In genomic region chr3:72903004-72903403, GRCh38 we compare ENCODE assay signal across 14 cellular contexts. TPM values are rescaled to one million over a fixed set of nuclear protein-coding genes. Genes with fewer than 3 reads are reported as not detected.
A peak's percentile ranks its signal among the peaks of the same experiment; 100 is the strongest.
DNase-seq lines count a peak whose midpoint lies in the region; ATAC-seq and TF ChIP-seq lines count a peak whose summit lies in the region.
"Had no signal": no experiment of that assay in that cellular context is flagged by ENCODE, and none has a peak within 500 bp of the region (broad histone marks: within the 10 kb centered on the region; RNA-seq: fewer than 3 reads in every experiment).

No MANE protein-coding gene starts in this region.

- peak; percentile 92 for DNase-seq in HCEC 1CT
- DNase-seq in fibroblast of mammary gland (ENCODE audit: low read depth) = peak; percentile 88
- no peak for DNase-seq in upper lobe of right lung
- DNase-seq in glutamatergic neuron = no peak
- DNase-seq in NK-92 treated with Interleukin-12 subunit alpha and Interleukin-12 subunit beta, amount 100 ng/mL, for 24 hours (lab: John Stamatoyannopoulos, UW) = no peak
- DNase-seq in left ventricle myocardium inferior = no peak
- no peak for DNase-seq in activated CD4-positive, CD25-positive, alpha-beta regulatory T cell (lab: John Stamatoyannopoulos, UW)
- DNase-seq: activated CD4-positive, alpha-beta T cell treated with anti-CD3 and anti-CD28 coated beads, Interleukin-2, amount 50 U/mL, for 4 hours; activated naive CD4-positive, alpha-beta T cell treated with Interleukin-2 at 50 U/mL for 16 hours; dermis blood vessel endothelial cell; DMS53; NCI-H1417; stomach had no signal

- H3K27me3 ChIP-seq in upper lobe of right lung (no peaks in the 10 kb centered on the region), left ventricle myocardium inferior (ENCODE audit: low read depth) (no peaks in the 10 kb centered on the region)
- H3K27me3 ChIP-seq: stomach had no signal

- intact Hi-C loops in upper lobe of right lung (cut with DNase I) = no loop called here
- intact Hi-C loops in left ventricle myocardium inferior (cut with micrococcal nuclease) = no loop called here

- peak; percentile 51 for ATAC-seq in SK-N-SH treated with all-trans-retinoic acid at 6 μM for 48 hours
- ATAC-seq in upper lobe of right lung = peak; percentile 58

- H3K27ac Mint-ChIP-seq in glutamatergic neuron (ENCODE audit: unreplicated experiment) = no peak overlapping the region

- H3K27ac ChIP-seq in upper lobe of right lung (no peak overlapping the region), left ventricle myocardium inferior (replicated peaks) (no peak overlapping the region)
- H3K27ac ChIP-seq: stomach had no signal

- H3K4me1 Mint-ChIP-seq in glutamatergic neuron (ENCODE audit: low read depth, unreplicated experiment) = peaks cover 4% of the 10 kb centered on the region

- H3K4me3 Mint-ChIP-seq in glutamatergic neuron (ENCODE audit: unreplicated experiment) = no peak overlapping the region

- H3K36me3 Mint-ChIP-seq in glutamatergic neuron (ENCODE audit: unreplicated experiment) = no peaks in the 10 kb centered on the region

- no peak for TF ChIP-seq CTCF in fibroblast of mammary gland (conservative IDR thresholded peaks at IDR 0.05; ENCODE audit: control insufficient read depth, insufficient read depth, low read depth, low read length)
- no peak for TF ChIP-seq CTCF in upper lobe of right lung (IDR thresholded peaks at IDR 0.05)
- no peak for TF ChIP-seq CTCF in glutamatergic neuron (IDR thresholded peaks at IDR 0.05; ENCODE audit: partially characterized antibody, unreplicated experiment)
- TF ChIP-seq CTCF in left ventricle myocardium inferior (IDR thresholded peaks at IDR 0.05; ENCODE audit: borderline replicate concordance) = no peak

- H3K9me3 Mint-ChIP-seq in glutamatergic neuron (ENCODE audit: unreplicated experiment) = no peaks in the 10 kb centered on the region

- no peaks in the 10 kb centered on the region for H3K27me3 Mint-ChIP-seq in glutamatergic neuron (ENCODE audit: unreplicated experiment)

- no peak overlapping the region for H3K4me3 ChIP-seq in fibroblast of mammary gland (ENCODE audit: control insufficient read depth, low read depth, low read length)
- H3K4me3 ChIP-seq in upper lobe of right lung = no peak overlapping the region
- H3K4me3 ChIP-seq in left ventricle myocardium inferior = no peak overlapping the region
- H3K4me3 ChIP-seq: stomach had no signal

- H3K36me3 ChIP-seq in upper lobe of right lung (no peaks in the 10 kb centered on the region), left ventricle myocardium inferior (no peaks in the 10 kb centered on the region)
- H3K36me3 ChIP-seq: stomach had no signal

- H3K9me3 ChIP-seq in upper lobe of right lung (no peaks in the 10 kb centered on the region), left ventricle myocardium inferior (replicated peaks) (no peaks in the 10 kb centered on the region)
- H3K9me3 ChIP-seq: stomach had no signal

- H3K4me1 ChIP-seq in upper lobe of right lung = no peaks in the 10 kb centered on the region
- H3K4me1 ChIP-seq in left ventricle myocardium inferior = peaks cover 32% of the 10 kb centered on the region

TF ChIP-seq in SK-N-SH treated with all-trans-retinoic acid at 6 μM for 48 hours, 23 proteins besides CTCF, POLR2A, EP300 and RAD21:
- TF ChIP-seq, protein P1, sequence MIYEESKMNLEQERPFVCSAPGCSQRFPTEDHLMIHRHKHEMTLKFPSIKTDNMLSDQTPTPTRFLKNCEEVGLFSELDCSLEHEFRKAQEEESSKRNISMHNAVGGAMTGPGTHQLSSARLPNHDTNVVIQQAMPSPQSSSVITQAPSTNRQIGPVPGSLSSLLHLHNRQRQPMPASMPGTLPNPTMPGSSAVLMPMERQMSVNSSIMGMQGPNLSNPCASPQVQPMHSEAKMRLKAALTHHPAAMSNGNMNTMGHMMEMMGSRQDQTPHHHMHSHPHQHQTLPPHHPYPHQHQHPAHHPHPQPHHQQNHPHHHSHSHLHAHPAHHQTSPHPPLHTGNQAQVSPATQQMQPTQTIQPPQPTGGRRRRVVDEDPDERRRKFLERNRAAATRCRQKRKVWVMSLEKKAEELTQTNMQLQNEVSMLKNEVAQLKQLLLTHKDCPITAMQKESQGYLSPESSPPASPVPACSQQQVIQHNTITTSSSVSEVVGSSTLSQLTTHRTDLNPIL (CRISPR knock-in tag; IDR thresholded peaks at IDR 0.05; ENCODE audit: low read depth) = no peak
- TF ChIP-seq TCF4 (CRISPR knock-in tag; IDR thresholded peaks at IDR 0.05; ENCODE audit: borderline replicate concordance) = no peak
- TF ChIP-seq BACH2 (CRISPR knock-in tag; IDR thresholded peaks at IDR 0.05; ENCODE audit: borderline replicate concordance) = no peak
- TF ChIP-seq ZC3H10 (CRISPR knock-in tag; IDR thresholded peaks at IDR 0.05) = no peak
- TF ChIP-seq OSR1 (CRISPR knock-in tag; IDR thresholded peaks at IDR 0.05) = no peak
- TF ChIP-seq RARB (CRISPR knock-in tag; IDR thresholded peaks at IDR 0.05) = no peak
- no peak for TF ChIP-seq ESRRG (CRISPR knock-in tag; IDR thresholded peaks at IDR 0.05)
- no peak for TF ChIP-seq ZNF8 (CRISPR knock-in tag; IDR thresholded peaks at IDR 0.05)
- TF ChIP-seq PPARA (CRISPR knock-in tag; IDR thresholded peaks at IDR 0.05; ENCODE audit: borderline replicate concordance) = no peak
- TF ChIP-seq ZFP30 (CRISPR knock-in tag; IDR thresholded peaks at IDR 0.05) = no peak
- TF ChIP-seq TOX (CRISPR knock-in tag; IDR thresholded peaks at IDR 0.05; ENCODE audit: borderline replicate concordance) = no peak
- no peak for TF ChIP-seq GLIS3 (CRISPR knock-in tag; IDR thresholded peaks at IDR 0.05)
- TF ChIP-seq TSHZ2 (CRISPR knock-in tag; IDR thresholded peaks at IDR 0.05) = no peak
- TF ChIP-seq CSRNP3 (CRISPR knock-in tag; IDR thresholded peaks at IDR 0.05) = no peak
- no peak for TF ChIP-seq SNAI2 (CRISPR knock-in tag; IDR thresholded peaks at IDR 0.05)
- no peak for TF ChIP-seq ZNF565 (CRISPR knock-in tag; conservative IDR thresholded peaks at IDR 0.05; ENCODE audit: low read depth)
- no peak for TF ChIP-seq CSDC2 (CRISPR knock-in tag; IDR thresholded peaks at IDR 0.05)
- TF ChIP-seq ISL1 (CRISPR knock-in tag; IDR thresholded peaks at IDR 0.05) = no peak
- no peak for TF ChIP-seq POU6F1 (CRISPR knock-in tag; IDR thresholded peaks at IDR 0.05; ENCODE audit: borderline replicate concordance, low read depth)
- no peak for TF ChIP-seq ARNTL (CRISPR knock-in tag; IDR thresholded peaks at IDR 0.05; ENCODE audit: borderline replicate concordance, low read depth)
TF ChIP-seq in SK-N-SH treated with all-trans-retinoic acid at 6 μM for 48 hours: peak in this region for 0.

RNA-seq across cellular contexts. Expression of gene GXYLT2, which starts 15.2 kb away (rescaled TPM):
- 8.4 TPM for total RNA-seq in upper lobe of right lung
- total RNA-seq in glutamatergic neuron (ENCODE audit: unreplicated experiment) = 10.9 TPM
- 16.2 TPM for total RNA-seq in left ventricle myocardium inferior

RNA-seq across cellular contexts. Expression of gene SHQ1, which starts 54.8 kb away (rescaled TPM):
- 17.3 TPM for total RNA-seq in upper lobe of right lung
- total RNA-seq in glutamatergic neuron (ENCODE audit: unreplicated experiment) = 14.4 TPM
- 18.8 TPM for total RNA-seq in left ventricle myocardium inferior

Comparison
In these comparisons a context has a peak if more than half of its experiments do, and no peak if none do; other contexts are left out.
1. DNase-seq: peak in HCEC 1CT (single experiment) and fibroblast of mammary gland (single experiment); none in upper lobe of right lung (single experiment), glutamatergic neuron (single experiment), NK-92 treated with Interleukin-12 subunit alpha and Interleukin-12 subunit beta, amount 100 ng/mL, for 24 hours (single experiment), left ventricle myocardium inferior (single experiment) and activated CD4-positive, CD25-positive, alpha-beta regulatory T cell (0 of 4).